In genomic region chr4:88008133-88008621, GRCh38 we compare ENCODE assay signal across 9 cellular contexts. TPM values are rescaled to one million over a fixed set of nuclear protein-coding genes. Genes with fewer than 3 reads are reported as not detected.
DNase-seq lines count a peak whose midpoint lies in the region; ATAC-seq, FAIRE-seq and TF ChIP-seq lines count a peak whose summit lies in the region.
"Had no signal": no experiment of that assay in that cellular context is flagged by ENCODE, and none has a peak within 500 bp of the region (broad histone marks: within the 10 kb centered on the region; RNA-seq: fewer than 3 reads in every experiment).

No MANE protein-coding gene starts in this region.

- H3K79me2 ChIP-seq in keratinocyte (ENCODE audit: control insufficient read depth, insufficient read depth, low read length), result peaks cover 48% of the 10 kb centered on the region

- H3K4me1 ChIP-seq in keratinocyte (ENCODE audit: control insufficient read depth, extremely low read depth, insufficient read depth, low read length), result peaks cover 27% of the 10 kb centered on the region
- H3K4me1 ChIP-seq in small intestine (ENCODE audit: control insufficient read depth in 2 of 2, insufficient read depth in 1 of 2, low read depth in 1 of 2, low read length in 1 of 2), result no peaks in the 10 kb centered on the region

- TF ChIP-seq CTCF in GM06990 (IDR thresholded peaks at IDR 0.05; ENCODE audit: insufficient read depth, low read length, poor library complexity, severe bottlenecking) (no peak), keratinocyte (optimal IDR thresholded peaks at IDR 0.05 in 1 of 3, IDR thresholded peaks at IDR 0.05 in 1 of 3, conservative IDR thresholded peaks at IDR 0.05 in 1 of 3; ENCODE audit: extremely low read depth in 1 of 3, insufficient read depth in 2 of 3, low read length in 3 of 3) (no peak)

- ATAC-seq in GM21390 (IDR thresholded peaks at IDR 0.05; ENCODE audit: unreplicated experiment), result peak; percentile 32
- peak; percentile 69 for ATAC-seq in SK-N-SH treated with all-trans-retinoic acid at 6 μM for 48 hours

- H3K27ac ChIP-seq in keratinocyte (ENCODE audit: control insufficient read depth, insufficient read depth, low read length) (peak overlapping the region; percentile 42), small intestine (ENCODE audit: low read depth in 1 of 2, low read length in 1 of 2) (peak overlapping the region; percentile 56 to 91)

- DNase-seq in GM06990 (ENCODE audit: extremely low read depth, insufficient read length) (peak; percentile 61), HPDE6-E6E7 (ENCODE audit: extremely low spot score) (peak; percentile 41), cerebellar cortex (ENCODE audit: low spot score) (peak; percentile 49), keratinocyte (ENCODE audit: low read depth, low spot score) (no peak), small intestine (peak; percentile 38), mesenteric fat pad (ENCODE audit: low spot score) (no peak)

- dilution Hi-C loops in keratinocyte (cut with MboI; ENCODE audit: extremely low pct_ligation_motif_present, low sequenced_read_pairs), result no loop called here

- peaks cover 2% of the 10 kb centered on the region for H4K20me1 ChIP-seq in keratinocyte (ENCODE audit: control insufficient read depth, extremely low read depth, insufficient read depth, low read length)

- H3K4me2 ChIP-seq in keratinocyte (ENCODE audit: control insufficient read depth, extremely low read depth, insufficient read depth, low read depth, low read length), result peak overlapping the region; percentile 92

- H3K36me3 ChIP-seq in GM06990 (ENCODE audit: control insufficient read depth, insufficient read depth, low read length) (no peaks in the 10 kb centered on the region), keratinocyte (ENCODE audit: control insufficient read depth in 2 of 2, extremely low read depth in 1 of 2, insufficient read depth in 2 of 2, low read length in 2 of 2) (no peaks in the 10 kb centered on the region), small intestine (ENCODE audit: control insufficient read depth in 2 of 2, insufficient read depth in 2 of 2, low read length in 2 of 2) (no peaks in the 10 kb centered on the region)

- peak overlapping the region; percentile 77 for H3K9ac ChIP-seq in keratinocyte (ENCODE audit: control insufficient read depth, extremely low read depth, insufficient read depth, low read length)

- H3K4me3 ChIP-seq in GM06990 (replicated peaks; ENCODE audit: low read depth, low read length) (peak overlapping the region; percentile 87), keratinocyte (ENCODE audit: control insufficient read depth in 2 of 3, extremely low read depth in 1 of 3, insufficient read depth in 2 of 3, low read depth in 1 of 3, low read length in 3 of 3) (peak overlapping the region; percentile 71 to 88 (median 75)), small intestine (ENCODE audit: low read depth in 1 of 2, low read length in 2 of 2) (peak overlapping the region; percentile 84 to 93)

- H3K9me3 ChIP-seq in keratinocyte (ENCODE audit: control insufficient read depth, low read depth, low read length) (no peaks in the 10 kb centered on the region), small intestine (ENCODE audit: control insufficient read depth, low read depth) (no peaks in the 10 kb centered on the region)

- H3K9me1 ChIP-seq in keratinocyte (ENCODE audit: control insufficient read depth, extremely low read depth, insufficient read depth, low read length), result no peaks in the 10 kb centered on the region

- WGBS in small intestine, 3 donors, result 0 to 1% (median 1%) methylated on average over 27 to 49 of the region's 49 CpGs

- no peaks in the 10 kb centered on the region for H3K27me3 ChIP-seq in GM06990 (replicated peaks; ENCODE audit: control insufficient read depth, insufficient read depth, low read length)
- H3K27me3 ChIP-seq in keratinocyte (ENCODE audit: control insufficient read depth, extremely low read depth, insufficient read depth, low read length), result no peaks in the 10 kb centered on the region
- H3K27me3 ChIP-seq in small intestine (ENCODE audit: control insufficient read depth in 2 of 2, insufficient read depth in 2 of 2, low read length in 2 of 2), result no peaks in the 10 kb centered on the region

- no peak for FAIRE-seq in keratinocyte (lab: Jason Lieb, UNC)
- FAIRE-seq in small intestine (lab: Jason Lieb, UNC), result no peak
- FAIRE-seq: islet of Langerhans had no signal

- peak overlapping the region; percentile 44 for H2AFZ ChIP-seq in keratinocyte (ENCODE audit: control insufficient read depth, low read length)

TF ChIP-seq in SK-N-SH treated with all-trans-retinoic acid at 6 μM for 48 hours, 23 proteins besides CTCF, POLR2A, EP300 and RAD21:
- TF ChIP-seq, protein P1, sequence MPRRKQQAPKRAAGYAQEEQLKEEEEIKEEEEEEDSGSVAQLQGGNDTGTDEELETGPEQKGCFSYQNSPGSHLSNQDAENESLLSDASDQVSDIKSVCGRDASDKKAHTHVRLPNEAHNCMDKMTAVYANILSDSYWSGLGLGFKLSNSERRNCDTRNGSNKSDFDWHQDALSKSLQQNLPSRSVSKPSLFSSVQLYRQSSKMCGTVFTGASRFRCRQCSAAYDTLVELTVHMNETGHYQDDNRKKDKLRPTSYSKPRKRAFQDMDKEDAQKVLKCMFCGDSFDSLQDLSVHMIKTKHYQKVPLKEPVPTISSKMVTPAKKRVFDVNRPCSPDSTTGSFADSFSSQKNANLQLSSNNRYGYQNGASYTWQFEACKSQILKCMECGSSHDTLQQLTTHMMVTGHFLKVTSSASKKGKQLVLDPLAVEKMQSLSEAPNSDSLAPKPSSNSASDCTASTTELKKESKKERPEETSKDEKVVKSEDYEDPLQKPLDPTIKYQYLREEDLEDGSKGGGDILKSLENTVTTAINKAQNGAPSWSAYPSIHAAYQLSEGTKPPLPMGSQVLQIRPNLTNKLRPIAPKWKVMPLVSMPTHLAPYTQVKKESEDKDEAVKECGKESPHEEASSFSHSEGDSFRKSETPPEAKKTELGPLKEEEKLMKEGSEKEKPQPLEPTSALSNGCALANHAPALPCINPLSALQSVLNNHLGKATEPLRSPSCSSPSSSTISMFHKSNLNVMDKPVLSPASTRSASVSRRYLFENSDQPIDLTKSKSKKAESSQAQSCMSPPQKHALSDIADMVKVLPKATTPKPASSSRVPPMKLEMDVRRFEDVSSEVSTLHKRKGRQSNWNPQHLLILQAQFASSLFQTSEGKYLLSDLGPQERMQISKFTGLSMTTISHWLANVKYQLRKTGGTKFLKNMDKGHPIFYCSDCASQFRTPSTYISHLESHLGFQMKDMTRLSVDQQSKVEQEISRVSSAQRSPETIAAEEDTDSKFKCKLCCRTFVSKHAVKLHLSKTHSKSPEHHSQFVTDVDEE (CRISPR knock-in tag; IDR thresholded peaks at IDR 0.05), result no peak
- TF ChIP-seq CSDC2 (CRISPR knock-in tag; IDR thresholded peaks at IDR 0.05) (no peak), ZNF565 (CRISPR knock-in tag; conservative IDR thresholded peaks at IDR 0.05; ENCODE audit: low read depth) (no peak)

RNA-seq across cellular contexts. Expression of gene PKD2, which starts 0.7 kb away (rescaled TPM):
- 13.1 to 21.5 TPM (median 18.5 TPM) in 3 replicates for polyA plus RNA-seq in keratinocyte
- polyA plus RNA-seq in keratinocyte (2011; ENCODE audit: low read depth), result 12.9 TPM
- 8.1 and 8.9 TPM in 2 replicates for polyA plus RNA-seq in keratinocyte (2011; cell fraction: cytosol; rRNA removed)
- polyA plus RNA-seq in keratinocyte (2011; cell fraction: nucleus; rRNA removed), result 44.5 and 54.1 TPM in 2 replicates
- polyA plus RNA-seq in keratinocyte (2012; ENCODE audit: low replicate concordance), result 4.6 and 14.9 TPM in 2 replicates
- 11.3 to 31.3 TPM (median 29.9 TPM) in 3 replicates for polyA minus RNA-seq in keratinocyte
- polyA minus RNA-seq in keratinocyte (2011; cell fraction: cytosol; rRNA and poly(A)+ RNA removed), result 10.2 TPM
- polyA minus RNA-seq in keratinocyte (2011; cell fraction: nucleus; rRNA and poly(A)+ RNA removed), result 29.5 and 57.6 TPM in 2 replicates
- polyA plus RNA-seq in small intestine, result 1 to 10 TPM; 2.4 to 7.1 (median 3.1) TPM
- total RNA-seq in mesenteric fat pad, result 54.3 TPM

RNA-seq across cellular contexts. Expression of gene SPP1, which starts 32.7 kb away (rescaled TPM):
- 0.84 to 1.4 TPM (median 0.94 TPM) in 3 replicates for polyA plus RNA-seq in keratinocyte
- polyA plus RNA-seq in keratinocyte (2011; ENCODE audit: low read depth), result not detected
- polyA plus RNA-seq in keratinocyte (2011; cell fraction: cytosol; rRNA removed), result 0.29 and 0.49 TPM in 2 replicates
- polyA plus RNA-seq in keratinocyte (2011; cell fraction: nucleus; rRNA removed), result 1.4 and 1.7 TPM in 2 replicates
- polyA plus RNA-seq in keratinocyte (2012; ENCODE audit: low replicate concordance), result 0.71 TPM in 1 of 2 replicates, not detected in the other
- 1.5 to 4.1 TPM in 2 of 3 replicates, not detected in the other for polyA minus RNA-seq in keratinocyte
- not detected for polyA minus RNA-seq in keratinocyte (2011; cell fraction: cytosol; rRNA and poly(A)+ RNA removed)
- 0.53 and 1.2 TPM in 2 replicates for polyA minus RNA-seq in keratinocyte (2011; cell fraction: nucleus; rRNA and poly(A)+ RNA removed)
- 10 to 100 TPM in 1 of 3 donors, 1 to 10 TPM in 2; 2.2 to 12.8 (median 3.0) TPM for polyA plus RNA-seq in small intestine
- 636 TPM for total RNA-seq in mesenteric fat pad

Comparison
In these comparisons a context has a peak if more than half of its experiments do, and no peak if none do; other contexts are left out.
1. DNase-seq: peak in GM06990 (single experiment), HPDE6-E6E7 (single experiment), cerebellar cortex (single experiment) and small intestine (single experiment); none in keratinocyte (single experiment) and mesenteric fat pad (single experiment).
2. Peak in every context shown above with its lines, with median percentiles within 50 percentile points of each other: H3K4me3 ChIP-seq.